ENCODE assay signal across 23 cellular contexts in the genomic region with DNA sequence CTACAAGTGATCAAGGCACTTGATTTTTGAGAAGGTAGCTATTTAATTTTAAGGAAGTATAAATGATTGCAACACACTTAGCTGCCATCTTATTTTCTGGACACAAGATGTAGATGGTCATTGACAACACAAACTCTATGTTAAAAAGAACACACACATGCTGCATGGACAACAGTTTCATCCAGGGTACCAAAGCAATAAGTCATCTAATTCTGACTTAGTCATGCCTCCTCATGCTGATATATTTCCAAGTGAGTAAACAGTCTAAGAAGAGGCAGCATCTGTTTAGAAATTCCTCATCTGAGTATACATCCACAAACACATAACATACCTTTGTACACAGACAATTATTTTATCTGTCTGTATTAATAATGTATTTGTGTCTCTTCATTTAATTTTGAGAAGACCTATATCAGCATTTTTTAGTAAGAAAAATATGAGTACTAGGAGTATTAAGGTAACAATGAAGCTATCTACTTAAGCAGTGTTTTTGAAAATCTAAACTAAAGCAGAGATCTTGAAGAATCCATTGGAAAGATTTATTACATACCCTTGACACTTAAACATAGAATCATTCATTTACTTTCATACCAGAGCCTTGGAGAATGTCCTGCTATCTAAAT.
"Had no signal": no experiment of that assay in that cellular context is flagged by ENCODE, and none has a peak within 500 bp of the region (broad histone marks: within the 10 kb centered on the region; RNA-seq: fewer than 3 reads in every experiment).

No MANE protein-coding gene starts in this region.

- H3K27me3 ChIP-seq: hepatocyte, neutrophil, tibial nerve, uterus had no signal

- H3K4me2 ChIP-seq: hepatocyte had no signal

- H3K4me3 Mint-ChIP-seq: activated CD4-positive, alpha-beta memory T cell treated with anti-CD3 and anti-CD28 coated beads, Interleukin-2, amount 10 ng/mL, durations not matched to agents 7 days and 5 days; activated T-cell treated with anti-CD3 and anti-CD28 coated beads, Interleukin-2, amount 50 U/mL, for 24 hours; natural killer cell; T-helper 1 cell treated with Interleukin-12 subunit alpha and Interleukin-12 subunit beta and Interleukin-4 antibody, amounts not matched to agents 30 μg/mL and 1 μg/mL, for 36 hours; WTC11 had no signal

- H3K27ac Mint-ChIP-seq: activated CD4-positive, alpha-beta memory T cell treated with anti-CD3 and anti-CD28 coated beads, Interleukin-2, amount 10 ng/mL, durations not matched to agents 7 days and 5 days; activated T-cell treated with anti-CD3 and anti-CD28 coated beads, Interleukin-2, amount 50 U/mL, for 24 hours; natural killer cell; T-helper 1 cell treated with Interleukin-12 subunit alpha and Interleukin-12 subunit beta and Interleukin-4 antibody, amounts not matched to agents 30 μg/mL and 1 μg/mL, for 36 hours; WTC11 had no signal

- FAIRE-seq: kidney had no signal

- H3K4me1 ChIP-seq: parathyroid adenoma, tibial nerve, uterus had no signal

- H3K27me3 Mint-ChIP-seq: activated CD4-positive, alpha-beta memory T cell treated with anti-CD3 and anti-CD28 coated beads, Interleukin-2, amount 10 ng/mL, durations not matched to agents 7 days and 5 days; activated T-cell treated with anti-CD3 and anti-CD28 coated beads, Interleukin-2, amount 50 U/mL, for 24 hours had no signal

- H3K27ac ChIP-seq: hepatocyte, neutrophil, parathyroid adenoma, skin epidermis, tibial nerve, uterus had no signal

- DNase-seq: activated CD4-positive, alpha-beta memory T cell treated with anti-CD3 and anti-CD28 coated beads, Interleukin-2, amount 10 ng/mL, durations not matched to agents 7 days and 5 days; activated CD4-positive, alpha-beta T cell treated with anti-CD3 and anti-CD28 coated beads for 4 hours; activated naive CD4-positive, alpha-beta T cell treated with anti-CD3 and anti-CD28 coated beads, Interleukin-2, amount 50 U/mL, for 16 hours; activated T-cell treated with anti-CD3 and anti-CD28 coated beads, Interleukin-2, amount 50 U/mL, for 24 hours; amniotic stem cell; central memory CD4-positive, alpha-beta T cell; cortex of kidney; effector CD4-positive, alpha-beta T cell; kidney; mesendoderm; natural killer cell; stimulated activated CD4-positive, alpha-beta T cell treated with anti-CD3 and anti-CD28 coated beads, Interleukin-15, amount 100 ng/mL, for 24 hours; stimulated activated CD4-positive, alpha-beta T cell treated with anti-CD3 and anti-CD28 coated beads, Interleukin-4, amount 100 ng/mL, for 1 hour; stimulated activated naive CD4-positive, alpha-beta T cell treated with Interleukin-2 at 50 U/mL for 16 hours; substantia nigra; uterus had no signal

- H3K79me2 ChIP-seq: hepatocyte, parathyroid adenoma had no signal

- H3K9me3 ChIP-seq: neutrophil, tibial nerve, uterus had no signal

- H3K36me3 ChIP-seq: neutrophil, tibial nerve, uterus had no signal

- H3K4me1 Mint-ChIP-seq: activated CD4-positive, alpha-beta memory T cell treated with anti-CD3 and anti-CD28 coated beads, Interleukin-2, amount 10 ng/mL, durations not matched to agents 7 days and 5 days; natural killer cell had no signal

- H3K4me3 ChIP-seq: hepatocyte, skin epidermis, tibial nerve, uterus had no signal

- H2AFZ ChIP-seq: hepatocyte, parathyroid adenoma had no signal

- ATAC-seq: natural killer cell had no signal

- H3K36me3 Mint-ChIP-seq: natural killer cell, WTC11 had no signal

- H3K9me3 Mint-ChIP-seq: activated CD4-positive, alpha-beta memory T cell treated with anti-CD3 and anti-CD28 coated beads, Interleukin-2, amount 10 ng/mL, durations not matched to agents 7 days and 5 days; activated T-cell treated with anti-CD3 and anti-CD28 coated beads, Interleukin-2, amount 50 U/mL, for 24 hours; T-helper 1 cell treated with Interleukin-12 subunit alpha and Interleukin-12 subunit beta and Interleukin-4 antibody, amounts not matched to agents 30 μg/mL and 1 μg/mL, for 36 hours; WTC11 had no signal

- H3K9ac ChIP-seq: parathyroid adenoma had no signal
